1 cellular context compared by ENCODE assay signal in genomic region chr6:135280375-135281136, GRCh38.
TF ChIP-seq lines count a peak whose summit lies in the region.

No MANE protein-coding gene starts in this region.

TF ChIP-seq in H1, 55 proteins besides CTCF, POLR2A, EP300 and RAD21:
- TF ChIP-seq CEBPB (IDR thresholded peaks at IDR 0.05; ENCODE audit: low read depth, low read length) (no peak), CBX8 (IDR thresholded peaks at IDR 0.05; ENCODE audit: borderline replicate concordance, low read depth, low read length) (no peak), RNF2 (IDR thresholded peaks at IDR 0.05; ENCODE audit: borderline replicate concordance, low read depth, low read length, missing control alignments, poor library complexity, severe bottlenecking) (no peak)
